In genomic region chr5:135222171-135222681, GRCh38 we compare ENCODE assay signal across 14 cellular contexts.
DNase-seq lines count a peak whose midpoint lies in the region; ATAC-seq and TF ChIP-seq lines count a peak whose summit lies in the region.
"Had no signal": no experiment of that assay in that cellular context is flagged by ENCODE, and none has a peak within 500 bp of the region (broad histone marks: within the 10 kb centered on the region; RNA-seq: fewer than 3 reads in every experiment).

No MANE protein-coding gene starts in this region.

- 41 to 67% (median 45%) methylated on average over 4 of the region's 4 CpGs for WGBS in psoas muscle, 3 donors

- DNase-seq in D341Med (ENCODE audit: low spot score) (peak; percentile 6), LoVo (ENCODE audit: low spot score) (peak; percentile 33), coronary artery (ENCODE audit: low spot score) (peak; percentile 38), psoas muscle (peak; percentile 36 to 87), NOMO-1 treated with dmso at 0.1 percent for 144 hours (lab: John Stamatoyannopoulos, UW; ENCODE audit: unreplicated experiment) (no peak), NCI-H128 (lab: John Stamatoyannopoulos, UW; ENCODE audit: unreplicated experiment) (no peak)
- DNase-seq: activated CD4-positive, alpha-beta T cell treated with anti-CD3 and anti-CD28 coated beads for 4 hours; activated naive CD4-positive, alpha-beta T cell treated with anti-CD3 and anti-CD28 coated beads, Interleukin-2, amount 10 ng/mL, durations not matched to agents 7 days and 5 days; CD4-positive, CD25-positive, alpha-beta regulatory T cell; NCI-H345; stimulated activated CD4-positive, alpha-beta T cell treated with anti-CD3 and anti-CD28 coated beads, Interleukin-4, amount 100 ng/mL, for 1 hour; T-cell had no signal

- H3K27ac ChIP-seq in coronary artery (no peak overlapping the region), psoas muscle (peak overlapping the region; percentile 63)

- ATAC-seq in psoas muscle (peak; percentile 92 to 96 (median 96)), HG03139 (IDR thresholded peaks at IDR 0.05; ENCODE audit: unreplicated experiment) (no peak), GM19324 (IDR thresholded peaks at IDR 0.05; ENCODE audit: low FRiP score, unreplicated experiment) (no peak)
- ATAC-seq: T-cell had no signal

- H3K4me1 ChIP-seq in psoas muscle: peaks cover 22% of the 10 kb centered on the region

- H3K9me3 ChIP-seq in psoas muscle: no peaks in the 10 kb centered on the region

- no peaks in the 10 kb centered on the region for H3K36me3 ChIP-seq in psoas muscle (ENCODE audit: insufficient read depth in 1 of 2, low read depth in 1 of 2)

- intact Hi-C loops in psoas muscle (cut with DNase I): no loop called here

- no peak for TF ChIP-seq CTCF in coronary artery (IDR thresholded peaks at IDR 0.05)
- TF ChIP-seq CTCF in psoas muscle (IDR thresholded peaks at IDR 0.05): no peak

- no peak overlapping the region for H3K4me3 ChIP-seq in coronary artery
- no peak overlapping the region for H3K4me3 ChIP-seq in psoas muscle

- no peaks in the 10 kb centered on the region for H3K27me3 ChIP-seq in psoas muscle (ENCODE audit: insufficient read depth in 3 of 3, low read length in 2 of 3)

Comparison
In these comparisons a context has a peak if more than half of its experiments do, and no peak if none do; other contexts are left out.
1. DNase-seq: peak in D341Med (single experiment), LoVo (single experiment), coronary artery (single experiment) and psoas muscle (2 of 2); none in NOMO-1 treated with dmso at 0.1 percent for 144 hours (single experiment) and NCI-H128 (single experiment).
2. ATAC-seq: peak in psoas muscle (4 of 4); none in HG03139 (single experiment) and GM19324 (single experiment).